In the genomic region with DNA sequence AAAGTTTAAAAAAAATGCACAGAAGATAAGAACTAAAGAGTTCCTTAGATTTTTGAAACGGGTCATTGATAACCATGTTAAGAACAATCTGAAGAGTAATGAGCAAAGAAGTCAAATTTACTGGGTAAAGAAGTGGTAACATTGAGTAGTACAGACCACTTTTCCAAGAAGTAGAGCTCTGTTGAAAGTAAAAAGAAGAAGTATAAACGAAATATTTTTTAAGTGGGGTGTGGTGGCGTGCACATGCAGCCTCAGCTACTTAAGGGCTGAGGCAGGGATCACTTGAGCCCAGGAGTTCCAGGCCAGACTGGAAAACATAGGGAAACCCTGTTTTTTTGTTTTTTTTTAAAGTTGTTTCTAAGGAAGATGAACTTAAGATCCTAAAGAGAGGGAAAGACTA, we compare ENCODE assay signal across 18 cellular contexts.
A peak's percentile ranks its signal among the peaks of the same experiment; 100 is the strongest.
DNase-seq lines count a peak whose midpoint lies in the region; ATAC-seq and TF ChIP-seq lines count a peak whose summit lies in the region.
"Had no signal": no experiment of that assay in that cellular context is flagged by ENCODE, and none has a peak within 500 bp of the region (broad histone marks: within the 10 kb centered on the region; RNA-seq: fewer than 3 reads in every experiment).

No MANE protein-coding gene starts in this region.

- peaks cover 0 to 88% of the 10 kb centered on the region in 2 donors for H3K36me3 ChIP-seq in left lung
- H3K36me3 ChIP-seq in hepatocyte (replicated peaks; ENCODE audit: insufficient read depth, low read depth), result peaks cover 9% of the 10 kb centered on the region

- in situ Hi-C loops in G401 (cut with HindIII; ENCODE audit: low sequenced_read_pairs), result no loop called here

- no peaks in the 10 kb centered on the region for H3K4me1 ChIP-seq in left lung
- no peaks in the 10 kb centered on the region for H3K4me1 ChIP-seq in hepatocyte (ENCODE audit: insufficient read depth)
- H3K4me1 ChIP-seq: vagina had no signal

- H3K27ac ChIP-seq in left lung (no peak overlapping the region), hepatocyte (no peak overlapping the region)
- H3K27ac ChIP-seq: cardiac muscle cell, vagina had no signal

- peak; percentile 49 for ATAC-seq in GM21576 (IDR thresholded peaks at IDR 0.05; ENCODE audit: unreplicated experiment)
- peak; percentile 44 for ATAC-seq in left lung

- no peak for TF ChIP-seq CTCF in left lung (IDR thresholded peaks at IDR 0.05)
- TF ChIP-seq CTCF in hepatocyte (IDR thresholded peaks at IDR 0.05; ENCODE audit: poor library complexity), result no peak

- H3K27me3 ChIP-seq in left lung, result no peaks in the 10 kb centered on the region
- H3K27me3 ChIP-seq in hepatocyte, result no peaks in the 10 kb centered on the region
- H3K27me3 ChIP-seq: cardiac muscle cell, vagina had no signal

- intact Hi-C loops in left lung (cut with DNase I), result no loop called here

- no peaks in the 10 kb centered on the region for H3K9me3 ChIP-seq in left lung
- H3K9me3 ChIP-seq in hepatocyte (ENCODE audit: low read depth), result no peaks in the 10 kb centered on the region
- H3K9me3 ChIP-seq: vagina had no signal

- no peaks in the 10 kb centered on the region for H4K20me1 ChIP-seq in hepatocyte (ENCODE audit: insufficient read depth, poor library complexity, severe bottlenecking)

- no peak overlapping the region for H2AFZ ChIP-seq in hepatocyte

- WGBS in hepatocyte (ENCODE audit: low lambda C conversion rate, missing lambda C conversion rate), result 89% methylated on average over 3 of the region's 3 CpGs

- H3K79me2 ChIP-seq in hepatocyte, result no peaks in the 10 kb centered on the region

- DNase-seq in GF-D8 (lab: John Stamatoyannopoulos, UW) (peak; percentile 24), OCI-M1 (lab: John Stamatoyannopoulos, UW) (peak; percentile 68), left lung (no peak), G401 (ENCODE audit: low spot score) (no peak), hepatocyte (ENCODE audit: low spot score) (no peak), DMS153 (lab: John Stamatoyannopoulos, UW) (no peak)
- DNase-seq in stimulated activated CD4-positive, alpha-beta T cell treated with anti-CD3 and anti-CD28 coated beads, Interleukin-4, amount 100 ng/mL, for 24 hours, result no peak
- DNase-seq: effector CD8-positive, alpha-beta T cell; hypothalamus; kidney glomerular epithelial cell; NCI-H2029 treated with DMSO at 0.1 percent for 48 hours; NCI-H526; small intestine; stimulated activated naive CD4-positive, alpha-beta T cell treated with Interleukin-2 at 50 U/mL for 16 hours; T-cell had no signal

- no peak overlapping the region for H3K4me3 ChIP-seq in left lung
- H3K4me3 ChIP-seq in hepatocyte, result no peak overlapping the region
- H3K4me3 ChIP-seq: cardiac muscle cell, vagina had no signal

- H3K4me2 ChIP-seq in hepatocyte, result no peak overlapping the region

- no peaks in the 10 kb centered on the region for H3K9me2 ChIP-seq in hepatocyte (replicated peaks; ENCODE audit: insufficient read depth)

Comparison
In these comparisons a context has a peak if more than half of its experiments do, and no peak if none do; other contexts are left out.
1. DNase-seq: peak in GF-D8 (single experiment) and OCI-M1 (single experiment); none in left lung (0 of 2), G401 (single experiment), hepatocyte (single experiment), DMS153 (single experiment) and stimulated activated CD4-positive, alpha-beta T cell treated with anti-CD3 and anti-CD28 coated beads, Interleukin-4, amount 100 ng/mL, for 24 hours (single experiment).